Comparison of ENCODE assay signal across 8 cellular contexts in the genomic region with DNA sequence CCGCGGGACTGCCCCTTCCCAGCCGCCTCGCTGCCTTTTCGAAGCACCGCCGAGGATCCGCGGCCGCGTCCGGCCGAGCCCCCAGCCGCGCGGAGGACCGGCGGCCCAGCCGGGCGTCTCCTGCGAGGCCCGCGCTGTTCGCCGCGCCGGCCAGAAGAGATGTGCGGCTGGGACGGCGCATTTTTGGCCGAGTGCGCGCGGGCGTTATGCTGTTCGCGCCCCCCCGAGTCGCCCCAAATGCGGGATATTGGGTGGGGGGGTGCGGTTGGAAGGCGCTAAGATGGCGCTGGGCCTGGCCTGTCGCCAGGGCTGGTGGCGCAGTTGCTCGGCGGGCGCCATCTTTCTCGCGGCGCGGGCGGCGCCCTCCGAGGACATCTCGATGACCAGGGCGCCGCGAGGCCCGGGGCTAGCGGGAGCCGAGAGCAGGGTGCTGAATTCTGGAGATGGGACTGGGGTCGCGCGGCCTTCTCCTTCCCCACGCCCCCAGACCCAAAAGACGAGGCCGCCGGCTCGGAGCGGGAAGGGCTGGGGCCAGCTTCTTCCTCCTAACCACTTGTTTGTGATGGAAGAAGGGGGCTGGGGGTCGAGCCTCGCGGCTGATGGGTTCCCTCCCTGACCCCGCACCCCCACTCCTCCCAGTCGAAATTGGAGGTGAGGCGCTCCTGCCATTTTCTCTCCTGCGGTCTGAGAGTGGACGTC. TPM values are rescaled to one million over a fixed set of nuclear protein-coding genes. Genes with fewer than 3 reads are reported as not detected.
DNase-seq lines count a peak whose midpoint lies in the region; ATAC-seq and TF ChIP-seq lines count a peak whose summit lies in the region.

No MANE protein-coding gene starts in this region.

- H3K4me1 ChIP-seq in ectodermal cell (ENCODE audit: control insufficient read depth, insufficient read depth, low read length) = peaks cover 7% of the 10 kb centered on the region
- H3K4me1 ChIP-seq in lung (ENCODE audit: control insufficient read depth in 2 of 2, insufficient read depth in 2 of 2, low read length in 2 of 2) = peaks cover 9 to 18% of the 10 kb centered on the region in 2 donors

- H3K4me3 ChIP-seq in ectodermal cell (ENCODE audit: insufficient read depth, low read depth, low read length) = peak overlapping the region; percentile 93
- H3K4me3 ChIP-seq in lung = peak overlapping the region; percentile 57

- ATAC-seq in HG02798 (IDR thresholded peaks at IDR 0.05; ENCODE audit: poor library complexity, unreplicated experiment) = peak; percentile 50
- peak; percentile 69 for ATAC-seq in lung (ENCODE audit: insufficient read depth, low FRiP score)
- ATAC-seq in HG02610 (IDR thresholded peaks at IDR 0.05; ENCODE audit: unreplicated experiment) = no peak

- DNase-seq in GDM1 (lab: John Stamatoyannopoulos, UW) = peak; percentile 58
- DNase-seq in NCI-H446 (lab: John Stamatoyannopoulos, UW) = peak; percentile 62 to 90
- peak; percentile 68 to 75 for DNase-seq in activated CD4-positive, alpha-beta T cell treated with anti-CD3 and anti-CD28 coated beads, Interleukin-2, amount 50 U/mL, for 48 hours
- peak; percentile 79 for DNase-seq in lung (ENCODE audit: low spot score)
- peak; percentile 56 to 66 (median 65) for DNase-seq in stimulated activated CD4-positive, alpha-beta T cell treated with anti-CD3 and anti-CD28 coated beads, TNF-alpha, amount 100 ng/mL, for 1 hour (ENCODE audit: low read depth in 3 of 3, low spot score in 1 of 3)

- no peaks in the 10 kb centered on the region for H3K36me3 ChIP-seq in ectodermal cell (ENCODE audit: control insufficient read depth, insufficient read depth, low read length)
- no peaks in the 10 kb centered on the region for H3K36me3 ChIP-seq in lung (ENCODE audit: control insufficient read depth in 2 of 2, insufficient read depth in 2 of 2, low read length in 2 of 2)

- no peak for TF ChIP-seq CTCF in lung (IDR thresholded peaks at IDR 0.05; ENCODE audit: control extremely low read depth, extremely low read depth)

- 0 to 1% methylated on average over 79 of the region's 79 CpGs for WGBS in ectodermal cell, 2 experiments
- WGBS in lung, 2 donors = 0% methylated on average over 71 to 79 of the region's 79 CpGs

- H3K9me3 ChIP-seq in ectodermal cell (ENCODE audit: control insufficient read depth, low read length) (no peaks in the 10 kb centered on the region), lung (ENCODE audit: control insufficient read depth in 2 of 2, insufficient read depth in 1 of 2, low read length in 1 of 2) (no peaks in the 10 kb centered on the region)

- H3K27ac ChIP-seq in ectodermal cell (ENCODE audit: insufficient read depth, low read depth, low read length, poor library complexity, severe bottlenecking) = peak overlapping the region; percentile 97
- H3K27ac ChIP-seq in lung (ENCODE audit: low read depth in 1 of 2, low read length in 1 of 2) = peak overlapping the region; percentile 98 to 100

- H3K27me3 ChIP-seq in ectodermal cell (ENCODE audit: control insufficient read depth, insufficient read depth, low read length, poor library complexity, severe bottlenecking) = no peaks in the 10 kb centered on the region
- no peaks in the 10 kb centered on the region for H3K27me3 ChIP-seq in lung (ENCODE audit: control insufficient read depth, insufficient read depth)

RNA-seq across cellular contexts. Expression of a gene that starts 1.5 kb away (rescaled TPM):
- 9.0 TPM for polyA plus RNA-seq in ectodermal cell (2013, experiment 1 of 4)
- polyA plus RNA-seq in ectodermal cell (2013, experiment 2 of 4) = 10.9 TPM
- polyA plus RNA-seq in ectodermal cell (2013, experiment 3 of 4) = 6.9 TPM
- 8.7 TPM for polyA plus RNA-seq in ectodermal cell (2013, experiment 4 of 4)
- total RNA-seq in lung = 10 to 100 TPM; 14.6 to 18.6 TPM
- 1 to 10 TPM; 2.8 to 6.8 TPM for polyA plus RNA-seq in lung

RNA-seq across cellular contexts. Expression of a gene that starts 37.4 kb away (rescaled TPM):
- polyA plus RNA-seq in ectodermal cell (2013, experiment 1 of 4) = 28.0 TPM
- 28.3 TPM for polyA plus RNA-seq in ectodermal cell (2013, experiment 2 of 4)
- 24.3 TPM for polyA plus RNA-seq in ectodermal cell (2013, experiment 3 of 4)
- 32.2 TPM for polyA plus RNA-seq in ectodermal cell (2013, experiment 4 of 4)
- 10 to 100 TPM; 22.1 to 22.2 TPM for total RNA-seq in lung
- 10 to 100 TPM; 21.6 to 38.0 TPM for polyA plus RNA-seq in lung
